In the genomic region with DNA sequence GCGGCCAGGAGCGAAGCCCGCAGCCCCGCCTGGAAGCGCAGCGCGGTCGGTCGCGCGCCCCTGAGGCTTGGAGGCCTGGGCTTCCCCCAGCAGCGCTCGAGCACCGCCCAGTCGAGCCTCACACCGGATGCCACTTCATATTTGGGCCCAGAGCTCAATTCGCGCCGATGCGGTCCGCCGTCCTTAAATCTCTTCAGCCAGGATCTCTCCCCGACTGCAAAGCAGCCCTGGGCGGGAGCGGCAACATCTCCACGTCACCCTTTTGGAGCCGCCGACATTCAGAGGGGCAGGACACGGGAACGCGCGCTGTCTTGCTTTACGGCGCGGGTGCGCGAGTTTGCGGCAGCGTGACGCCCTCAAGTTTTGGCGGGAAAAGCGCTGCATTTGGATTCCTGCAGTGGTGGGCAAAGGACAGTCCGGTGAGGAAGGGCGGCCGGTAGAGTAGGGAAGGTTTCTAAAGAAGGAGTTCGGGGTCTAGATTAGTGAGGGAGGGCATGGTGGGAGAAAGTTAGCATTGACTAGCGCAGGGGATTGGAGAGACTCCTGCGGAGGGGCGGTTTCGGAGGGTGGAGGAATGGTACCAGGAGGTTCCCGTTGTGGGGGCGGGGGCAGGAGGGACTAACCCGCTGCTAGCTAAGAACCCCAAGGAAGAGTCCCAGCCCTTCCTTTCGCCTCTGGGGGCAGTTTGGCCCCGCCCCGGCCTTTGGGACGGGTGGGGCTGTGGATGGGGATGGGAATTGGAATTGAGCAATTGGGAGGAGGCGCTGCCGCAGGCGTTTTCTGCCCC, we compare ENCODE assay signal across 1 cellular context.
TF ChIP-seq lines count a peak whose summit lies in the region.

No MANE protein-coding gene starts in this region.

TF ChIP-seq in HepG2, 621 proteins besides CTCF, POLR2A, EP300 and RAD21 (continued from another document and continues in another):
- TF ChIP-seq JUNB (CRISPR knock-in tag; IDR thresholded peaks at IDR 0.05; ENCODE audit: borderline replicate concordance) (peak; percentile 84), ZNF569 (CRISPR knock-in tag; IDR thresholded peaks at IDR 0.05; ENCODE audit: borderline replicate concordance) (no peak), ZNF660 (CRISPR knock-in tag; IDR thresholded peaks at IDR 0.05; ENCODE audit: borderline replicate concordance, low read depth) (no peak), TBL1XR1 (IDR thresholded peaks at IDR 0.05; ENCODE audit: borderline replicate concordance, low read length, partially characterized antibody) (no peak), MZF1 (CRISPR knock-in tag; IDR thresholded peaks at IDR 0.05; ENCODE audit: borderline replicate concordance) (no peak; the same call in 1 of the 2 replicates), POLR2G (IDR thresholded peaks at IDR 0.05; ENCODE audit: low read depth, low read length) (peak; percentile 92), ZNF501 (CRISPR knock-in tag; IDR thresholded peaks at IDR 0.05) (peak; percentile 99), MLLT10 (CRISPR knock-in tag; IDR thresholded peaks at IDR 0.05) (no peak), THRA (CRISPR knock-in tag; IDR thresholded peaks at IDR 0.05; ENCODE audit: borderline replicate concordance) (0 out of 2 replicates have a peak, but pooled peaks have one; percentile 30), ZNF574 (CRISPR knock-in tag; IDR thresholded peaks at IDR 0.05) (peak; percentile 97), ZNF121 (CRISPR knock-in tag; IDR thresholded peaks at IDR 0.05) (no peak), ZNF160 (CRISPR knock-in tag; IDR thresholded peaks at IDR 0.05) (peak; percentile 80), ATF7-NPFF (CRISPR knock-in tag; IDR thresholded peaks at IDR 0.05; ENCODE audit: low read depth) (peak; percentile 96), ZNF761 (CRISPR knock-in tag; conservative IDR thresholded peaks at IDR 0.05) (peak; percentile 96), ZSCAN25 (CRISPR knock-in tag; IDR thresholded peaks at IDR 0.05) (no peak; the same call in 1 of the 2 replicates), ZNF253 (CRISPR knock-in tag; IDR thresholded peaks at IDR 0.05; ENCODE audit: borderline replicate concordance) (peak; percentile 70; the same call in 1 of the 2 replicates), KDM6A (CRISPR knock-in tag; IDR thresholded peaks at IDR 0.05; ENCODE audit: low read depth) (no peak), SP4 (CRISPR knock-in tag; IDR thresholded peaks at IDR 0.05) (peak; percentile 82), ZNF737 (CRISPR knock-in tag; IDR thresholded peaks at IDR 0.05; ENCODE audit: borderline replicate concordance) (no peak; the same call in 1 of the 2 replicates), ZNF234 (CRISPR knock-in tag; conservative IDR thresholded peaks at IDR 0.05) (peak; percentile 82; the same call in 1 of the 2 replicates), ZNF44 (CRISPR knock-in tag; IDR thresholded peaks at IDR 0.05) (peak; percentile 80; the same call in 1 of the 2 replicates), TRIM24 (CRISPR knock-in tag; IDR thresholded peaks at IDR 0.05) (no peak), SCMH1 (CRISPR knock-in tag; IDR thresholded peaks at IDR 0.05; ENCODE audit: borderline replicate concordance) (no peak), TFE3 (CRISPR knock-in tag; IDR thresholded peaks at IDR 0.05) (peak; percentile 57; the same call in 1 of the 2 replicates), MAFG (CRISPR knock-in tag; IDR thresholded peaks at IDR 0.05) (no peak; the same call in 1 of the 2 replicates), YY1 (IDR thresholded peaks at IDR 0.05; ENCODE audit: insufficient read depth, insufficient replicate concordance, low read depth, low read length) (peak; percentile 67), ZFP37 (CRISPR knock-in tag; IDR thresholded peaks at IDR 0.05; ENCODE audit: borderline replicate concordance) (peak; percentile 85; the same call in 1 of the 2 replicates), KDM1A (CRISPR knock-in tag; IDR thresholded peaks at IDR 0.05) (no peak), ARHGAP35 (CRISPR knock-in tag; IDR thresholded peaks at IDR 0.05; ENCODE audit: borderline replicate concordance) (no peak; the same call in 1 of the 2 replicates), FOXJ3 (CRISPR knock-in tag; IDR thresholded peaks at IDR 0.05; ENCODE audit: borderline replicate concordance) (peak; percentile 81), NRL (CRISPR knock-in tag; IDR thresholded peaks at IDR 0.05; ENCODE audit: borderline replicate concordance) (peak; percentile 94), ZFX (CRISPR knock-in tag; IDR thresholded peaks at IDR 0.05; ENCODE audit: low read depth) (peak; percentile 99), ARID3A (IDR thresholded peaks at IDR 0.05; ENCODE audit: low read depth, low read length) (0 out of 2 replicates have a peak, but pooled peaks have one; percentile 14), ZBTB20 (CRISPR knock-in tag; IDR thresholded peaks at IDR 0.05; ENCODE audit: borderline replicate concordance, low read depth) (peak; percentile 56), BHLHE40 (IDR thresholded peaks at IDR 0.05; ENCODE audit: low read length) (no peak), ZFAT (CRISPR knock-in tag; conservative IDR thresholded peaks at IDR 0.05) (peak; percentile 75; the same call in 1 of the 2 replicates), SYNCRIP (IDR thresholded peaks at IDR 0.05; ENCODE audit: insufficient read depth, low read depth, low read length) (no peak), CHCHD3 (CRISPR knock-in tag; IDR thresholded peaks at IDR 0.05) (peak; percentile 83), ZNF263 (CRISPR knock-in tag; IDR thresholded peaks at IDR 0.05) (peak; percentile 39; the same call in 1 of the 2 replicates), NFE2 (CRISPR knock-in tag; IDR thresholded peaks at IDR 0.05) (no peak)
- TF ChIP-seq, protein P1, sequence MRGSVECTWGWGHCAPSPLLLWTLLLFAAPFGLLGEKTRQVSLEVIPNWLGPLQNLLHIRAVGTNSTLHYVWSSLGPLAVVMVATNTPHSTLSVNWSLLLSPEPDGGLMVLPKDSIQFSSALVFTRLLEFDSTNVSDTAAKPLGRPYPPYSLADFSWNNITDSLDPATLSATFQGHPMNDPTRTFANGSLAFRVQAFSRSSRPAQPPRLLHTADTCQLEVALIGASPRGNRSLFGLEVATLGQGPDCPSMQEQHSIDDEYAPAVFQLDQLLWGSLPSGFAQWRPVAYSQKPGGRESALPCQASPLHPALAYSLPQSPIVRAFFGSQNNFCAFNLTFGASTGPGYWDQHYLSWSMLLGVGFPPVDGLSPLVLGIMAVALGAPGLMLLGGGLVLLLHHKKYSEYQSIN (CRISPR knock-in tag; IDR thresholded peaks at IDR 0.05; ENCODE audit: borderline replicate concordance): peak; percentile 79; the same call in 1 of the 2 replicates
- TF ChIP-seq, protein P2, sequence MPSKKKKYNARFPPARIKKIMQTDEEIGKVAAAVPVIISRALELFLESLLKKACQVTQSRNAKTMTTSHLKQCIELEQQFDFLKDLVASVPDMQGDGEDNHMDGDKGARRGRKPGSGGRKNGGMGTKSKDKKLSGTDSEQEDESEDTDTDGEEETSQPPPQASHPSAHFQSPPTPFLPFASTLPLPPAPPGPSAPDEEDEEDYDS (CRISPR knock-in tag; IDR thresholded peaks at IDR 0.05): no peak; the same call in none of the 2 replicates
- TF ChIP-seq, protein P3, sequence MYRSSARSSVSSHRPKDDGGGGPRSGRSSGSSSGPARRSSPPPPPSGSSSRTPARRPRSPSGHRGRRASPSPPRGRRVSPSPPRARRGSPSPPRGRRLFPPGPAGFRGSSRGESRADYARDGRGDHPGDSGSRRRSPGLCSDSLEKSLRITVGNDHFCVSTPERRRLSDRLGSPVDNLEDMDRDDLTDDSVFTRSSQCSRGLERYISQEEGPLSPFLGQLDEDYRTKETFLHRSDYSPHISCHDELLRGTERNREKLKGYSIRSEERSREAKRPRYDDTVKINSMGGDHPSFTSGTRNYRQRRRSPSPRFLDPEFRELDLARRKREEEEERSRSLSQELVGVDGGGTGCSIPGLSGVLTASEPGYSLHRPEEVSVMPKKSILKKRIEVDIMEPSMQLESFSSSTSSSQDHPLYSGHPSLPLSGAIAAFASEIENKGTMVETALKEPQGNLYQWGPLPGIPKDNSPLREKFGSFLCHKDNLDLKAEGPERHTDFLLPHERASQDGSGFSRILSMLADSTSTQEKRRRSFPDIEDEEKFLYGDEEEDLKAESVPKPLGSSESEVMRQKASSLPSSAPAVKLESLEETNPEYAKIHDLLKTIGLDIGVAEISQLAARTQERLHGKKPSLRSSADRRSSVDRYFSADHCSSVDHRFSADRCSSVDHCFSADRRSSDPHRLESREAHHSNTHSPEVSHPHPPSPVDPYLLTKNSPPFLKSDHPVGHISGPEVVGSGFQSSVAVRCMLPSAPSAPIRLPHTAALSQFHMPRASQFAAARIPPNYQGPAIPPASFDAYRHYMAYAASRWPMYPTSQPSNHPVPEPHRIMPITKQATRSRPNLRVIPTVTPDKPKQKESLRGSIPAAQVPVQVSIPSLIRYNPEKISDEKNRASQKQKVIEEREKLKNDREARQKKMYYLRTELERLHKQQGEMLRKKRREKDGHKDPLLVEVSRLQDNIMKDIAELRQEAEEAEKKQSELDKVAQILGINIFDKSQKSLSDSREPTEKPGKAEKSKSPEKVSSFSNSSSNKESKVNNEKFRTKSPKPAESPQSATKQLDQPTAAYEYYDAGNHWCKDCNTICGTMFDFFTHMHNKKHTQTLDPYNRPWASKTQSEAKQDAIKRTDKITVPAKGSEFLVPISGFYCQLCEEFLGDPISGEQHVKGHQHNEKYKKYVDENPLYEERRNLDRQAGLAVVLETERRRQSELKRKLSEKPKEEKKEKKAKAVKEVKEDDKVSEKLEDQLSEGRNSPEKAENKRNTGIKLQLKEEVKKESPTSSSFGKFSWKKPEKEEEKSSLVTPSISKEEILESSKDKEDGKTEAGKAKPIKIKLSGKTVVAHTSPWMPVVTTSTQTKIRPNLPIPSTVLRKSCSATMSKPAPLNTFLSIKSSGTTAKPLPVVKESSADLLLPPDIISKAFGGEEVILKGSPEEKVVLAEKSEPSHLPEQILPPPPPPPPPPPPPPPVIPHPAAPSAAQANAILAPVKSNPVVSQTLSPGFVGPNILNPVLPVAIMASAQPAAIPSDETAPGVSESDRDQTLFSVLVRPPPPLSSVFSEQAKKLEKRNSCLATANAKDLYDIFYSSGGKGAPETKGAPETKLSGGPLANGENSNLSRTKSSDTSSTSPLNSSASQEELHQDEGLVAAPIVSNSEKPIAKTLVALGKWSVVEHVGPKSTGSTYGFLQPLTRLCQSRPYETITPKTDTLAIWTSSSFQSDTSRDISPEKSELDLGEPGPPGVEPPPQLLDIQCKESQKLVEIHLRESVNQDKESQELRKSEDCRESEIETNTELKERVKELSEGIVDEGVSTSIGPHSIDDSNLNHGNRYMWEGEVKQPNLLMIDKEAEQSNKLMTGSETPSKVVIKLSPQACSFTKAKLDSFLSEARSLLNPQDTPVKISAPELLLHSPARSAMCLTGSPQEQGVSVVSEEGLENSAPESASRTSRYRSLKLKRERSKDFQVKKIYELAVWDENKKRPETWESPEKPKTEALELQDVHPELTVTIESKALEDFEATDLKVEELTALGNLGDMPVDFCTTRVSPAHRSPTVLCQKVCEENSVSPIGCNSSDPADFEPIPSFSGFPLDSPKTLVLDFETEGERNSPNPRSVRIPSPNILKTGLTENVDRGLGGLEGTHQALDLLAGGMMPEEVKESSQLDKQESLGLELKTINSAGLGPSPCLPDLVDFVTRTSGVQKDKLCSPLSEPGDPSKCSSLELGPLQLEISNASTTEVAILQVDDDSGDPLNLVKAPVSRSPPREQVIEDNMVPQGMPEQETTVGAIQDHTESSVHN (CRISPR knock-in tag; IDR thresholded peaks at IDR 0.05): no peak
